1 cellular context compared by ENCODE assay signal in genomic region chr12:47776471-47777143, GRCh38.
TF ChIP-seq lines count a peak whose summit lies in the region.

No MANE protein-coding gene starts in this region.

TF ChIP-seq in endothelial cell of umbilical vein, 7 proteins besides CTCF, POLR2A, EP300 and RAD21 (continued from another document):
- TF ChIP-seq MAX (IDR thresholded peaks at IDR 0.05; ENCODE audit: insufficient read depth, insufficient read length) (no peak), JUN (IDR thresholded peaks at IDR 0.05; ENCODE audit: borderline replicate concordance, insufficient read depth, insufficient read length, low read depth) (no peak), GATA2 (IDR thresholded peaks at IDR 0.05; ENCODE audit: insufficient read depth, insufficient read length, low read depth, low read length) (no peak)
